1 cellular context compared by ENCODE assay signal in the genomic region with DNA sequence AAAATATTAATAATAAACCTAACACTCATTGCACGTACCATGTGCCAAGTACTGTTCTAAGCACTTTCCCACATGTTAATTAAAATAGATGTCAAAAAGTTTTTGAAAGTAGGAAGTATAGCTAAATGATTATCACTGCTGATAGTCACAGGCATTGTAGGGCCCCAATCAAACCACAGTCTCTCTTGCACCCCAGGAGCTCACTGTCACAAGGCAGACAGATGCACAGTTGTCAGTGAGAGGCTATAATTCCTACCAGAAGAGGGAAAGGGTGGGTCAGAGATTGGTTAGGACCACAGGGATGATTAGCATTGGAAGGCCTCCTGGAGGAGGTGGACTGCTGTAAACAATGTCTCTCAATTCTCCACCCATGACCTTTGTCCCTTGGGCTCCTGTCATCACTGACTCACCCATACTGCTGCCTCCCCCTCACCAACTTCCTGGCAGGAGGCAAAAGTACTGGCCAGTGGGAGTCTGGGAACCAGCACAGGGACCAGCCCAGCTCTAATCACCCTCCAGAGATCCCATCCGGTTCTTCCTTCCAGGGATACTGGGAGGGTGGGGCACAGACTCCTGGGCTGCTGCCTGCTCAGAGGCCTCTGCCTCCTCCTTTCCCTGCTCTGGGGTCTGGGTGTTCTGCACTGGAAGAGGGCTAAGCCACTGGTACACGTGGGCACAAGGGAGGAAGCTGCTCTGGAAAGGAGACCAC.
A peak's percentile ranks its signal among the peaks of the same experiment; 100 is the strongest.
TF ChIP-seq lines count a peak whose summit lies in the region.

No MANE protein-coding gene starts in this region.

TF ChIP-seq in liver, 16 proteins besides CTCF, POLR2A, EP300 and RAD21 (continued from another document):
- TF ChIP-seq, protein P1, sequence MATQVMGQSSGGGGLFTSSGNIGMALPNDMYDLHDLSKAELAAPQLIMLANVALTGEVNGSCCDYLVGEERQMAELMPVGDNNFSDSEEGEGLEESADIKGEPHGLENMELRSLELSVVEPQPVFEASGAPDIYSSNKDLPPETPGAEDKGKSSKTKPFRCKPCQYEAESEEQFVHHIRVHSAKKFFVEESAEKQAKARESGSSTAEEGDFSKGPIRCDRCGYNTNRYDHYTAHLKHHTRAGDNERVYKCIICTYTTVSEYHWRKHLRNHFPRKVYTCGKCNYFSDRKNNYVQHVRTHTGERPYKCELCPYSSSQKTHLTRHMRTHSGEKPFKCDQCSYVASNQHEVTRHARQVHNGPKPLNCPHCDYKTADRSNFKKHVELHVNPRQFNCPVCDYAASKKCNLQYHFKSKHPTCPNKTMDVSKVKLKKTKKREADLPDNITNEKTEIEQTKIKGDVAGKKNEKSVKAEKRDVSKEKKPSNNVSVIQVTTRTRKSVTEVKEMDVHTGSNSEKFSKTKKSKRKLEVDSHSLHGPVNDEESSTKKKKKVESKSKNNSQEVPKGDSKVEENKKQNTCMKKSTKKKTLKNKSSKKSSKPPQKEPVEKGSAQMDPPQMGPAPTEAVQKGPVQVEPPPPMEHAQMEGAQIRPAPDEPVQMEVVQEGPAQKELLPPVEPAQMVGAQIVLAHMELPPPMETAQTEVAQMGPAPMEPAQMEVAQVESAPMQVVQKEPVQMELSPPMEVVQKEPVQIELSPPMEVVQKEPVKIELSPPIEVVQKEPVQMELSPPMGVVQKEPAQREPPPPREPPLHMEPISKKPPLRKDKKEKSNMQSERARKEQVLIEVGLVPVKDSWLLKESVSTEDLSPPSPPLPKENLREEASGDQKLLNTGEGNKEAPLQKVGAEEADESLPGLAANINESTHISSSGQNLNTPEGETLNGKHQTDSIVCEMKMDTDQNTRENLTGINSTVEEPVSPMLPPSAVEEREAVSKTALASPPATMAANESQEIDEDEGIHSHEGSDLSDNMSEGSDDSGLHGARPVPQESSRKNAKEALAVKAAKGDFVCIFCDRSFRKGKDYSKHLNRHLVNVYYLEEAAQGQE (IDR thresholded peaks at IDR 0.05) = peak; percentile 83
- TF ChIP-seq JUND (IDR thresholded peaks at IDR 0.05) = peak; percentile 97 to 99
- TF ChIP-seq YY1 (IDR thresholded peaks at IDR 0.05) = peak; percentile 56
